Comparison of ENCODE assay signal across 3 cellular contexts in genomic region chr15:88613074-88613944, GRCh38.
TF ChIP-seq lines count a peak whose summit lies in the region.

No MANE protein-coding gene starts in this region.

TF ChIP-seq in GM12891, 5 proteins besides CTCF, POLR2A, EP300 and RAD21:
- TF ChIP-seq SPI1 (IDR thresholded peaks at IDR 0.05; ENCODE audit: low read depth, low read length) (no peak), TAF1 (IDR thresholded peaks at IDR 0.05; ENCODE audit: low read depth, low read length) (no peak), POU2F2 (IDR thresholded peaks at IDR 0.05; ENCODE audit: low read depth, low read length) (no peak)

TF ChIP-seq in GM12878, 131 proteins besides CTCF, POLR2A, EP300 and RAD21:
- TF ChIP-seq ZZZ3 (IDR thresholded peaks at IDR 0.05; ENCODE audit: control insufficient read depth, insufficient read length, low read depth) (no peak), GABPA (IDR thresholded peaks at IDR 0.05; ENCODE audit: low read depth) (0 out of 2 replicates have a peak, but pooled peaks have one; percentile 25), RB1 (IDR thresholded peaks at IDR 0.05; ENCODE audit: borderline replicate concordance) (no peak), JUND (IDR thresholded peaks at IDR 0.05; ENCODE audit: low read depth, low read length) (no peak), JUNB (IDR thresholded peaks at IDR 0.05) (peak; percentile 57), SMARCA5 (IDR thresholded peaks at IDR 0.05) (peak; percentile 39; the same call in 1 of the 2 replicates), SKIL (IDR thresholded peaks at IDR 0.05; ENCODE audit: low read depth, poor library complexity, severe bottlenecking) (no peak), ETV6 (conservative IDR thresholded peaks at IDR 0.05 in 1 of 2, IDR thresholded peaks at IDR 0.05 in 1 of 2; ENCODE audit: borderline replicate concordance in 1 of 2, low read depth in 1 of 2) (no peak), ZNF217 (IDR thresholded peaks at IDR 0.05) (0 out of 2 replicates have a peak, but pooled peaks have one; percentile 33), HDAC2 (IDR thresholded peaks at IDR 0.05) (0 out of 2 replicates have a peak, but pooled peaks have one; percentile 21), NFXL1 (IDR thresholded peaks at IDR 0.05; ENCODE audit: borderline replicate concordance) (0 out of 2 replicates have a peak, but pooled peaks have one; percentile 45), IRF4 (IDR thresholded peaks at IDR 0.05; ENCODE audit: low read depth, low read length) (peak; percentile 34; the same call in 1 of the 2 replicates), ZNF592 (IDR thresholded peaks at IDR 0.05) (no peak), MEF2A (IDR thresholded peaks at IDR 0.05; ENCODE audit: insufficient read depth, low read depth, low read length) (0 out of 2 replicates have a peak, but pooled peaks have one; percentile 43), FOS (IDR thresholded peaks at IDR 0.05; ENCODE audit: borderline replicate concordance, extremely low read depth, insufficient read length) (no peak), ATF2 (IDR thresholded peaks at IDR 0.05; ENCODE audit: low read length) (0 out of 2 replicates have a peak, but pooled peaks have one; percentile 15)

TF ChIP-seq in neural cell, 6 proteins besides CTCF, POLR2A, EP300 and RAD21:
- no peak for TF ChIP-seq MXI1 (conservative IDR thresholded peaks at IDR 0.05; ENCODE audit: poor library complexity, severe bottlenecking)
- no peak for TF ChIP-seq SMC3 (conservative IDR thresholded peaks at IDR 0.05; ENCODE audit: poor library complexity)
- TF ChIP-seq POLR2AphosphoS5 (IDR thresholded peaks at IDR 0.05): no peak
- TF ChIP-seq REST (IDR thresholded peaks at IDR 0.05; ENCODE audit: borderline replicate concordance): no peak
- no peak for TF ChIP-seq TAF1 (IDR thresholded peaks at IDR 0.05; ENCODE audit: low read depth)
- TF ChIP-seq EZH2 (IDR thresholded peaks at IDR 0.05; ENCODE audit: borderline replicate concordance, insufficient read depth, low read length, poor library complexity, severe bottlenecking): no peak
TF ChIP-seq in neural cell: peak in this region for 0.
